ENCODE assay signal across 17 cellular contexts in genomic region chr4:856468-856901, GRCh38. TPM values are rescaled to one million over a fixed set of nuclear protein-coding genes. Genes with fewer than 3 reads are reported as not detected.
DNase-seq lines count a peak whose midpoint lies in the region; TF ChIP-seq lines count a peak whose summit lies in the region.
"Had no signal": no experiment of that assay in that cellular context is flagged by ENCODE, and none has a peak within 500 bp of the region (broad histone marks: within the 10 kb centered on the region; RNA-seq: fewer than 3 reads in every experiment).

No MANE protein-coding gene starts in this region.

- no peaks in the 10 kb centered on the region for H3K36me3 ChIP-seq in uterus

- no peak for TF ChIP-seq POLR2A in uterus (IDR thresholded peaks at IDR 0.05)

- CTCF ChIA-PET in activated naive CD4-positive, alpha-beta T cell treated with anti-CD3 and anti-CD28 coated beads for 36 hours (lab: Charles Lee), result no interaction called here

- intact Hi-C loops in activated naive CD4-positive, alpha-beta T cell treated with anti-CD3 and anti-CD28 coated beads for 36 hours (cut with micrococcal nuclease), result no loop called here
- intact Hi-C loops in head of caudate nucleus (cut with DNase I) (no loop called here), uterus (cut with DNase I; ENCODE audit: low total_unique reads) (no loop called here)

- H3K4me3 ChIP-seq in uterus, result no peak overlapping the region
- H3K4me3 ChIP-seq: sigmoid colon had no signal

- no peaks in the 10 kb centered on the region for H3K9me3 ChIP-seq in uterus
- H3K9me3 ChIP-seq: sigmoid colon had no signal

- no peak overlapping the region for H3K27ac ChIP-seq in uterus
- H3K27ac ChIP-seq: sigmoid colon had no signal

- TF ChIP-seq CTCF in uterus (IDR thresholded peaks at IDR 0.05), result no peak

- H3K36me3 Mint-ChIP-seq in activated naive CD4-positive, alpha-beta T cell treated with anti-CD3 and anti-CD28 coated beads for 36 hours (ENCODE audit: low read depth), result peaks cover 39% of the 10 kb centered on the region
- H3K36me3 Mint-ChIP-seq in activated naive CD8-positive, alpha-beta T cell treated with anti-CD3 and anti-CD28 coated beads for 36 hours, result peaks cover 34% of the 10 kb centered on the region

- DNase-seq in activated naive CD4-positive, alpha-beta T cell treated with anti-CD3 and anti-CD28 coated beads for 36 hours, result no peak
- DNase-seq in activated naive CD4-positive, alpha-beta T cell treated with Interleukin-2 at 50 U/mL for 16 hours, result no peak
- DNase-seq in LHCN-M2 (ENCODE audit: low read depth) (peak; percentile 26), NOMO-1 (lab: John Stamatoyannopoulos, UW; ENCODE audit: unreplicated experiment in 2 of 2) (no peak), head of caudate nucleus (no peak), uterus (no peak)
- no peak for DNase-seq in activated naive CD8-positive, alpha-beta T cell treated with anti-CD3 and anti-CD28 coated beads for 36 hours
- peak; percentile 29 for DNase-seq in stimulated activated CD8-positive, alpha-beta memory T cell treated with anti-CD3 and anti-CD28 coated beads, Interleukin-4, amount 100 ng/mL, for 48 hours
- DNase-seq: central memory CD4-positive, alpha-beta T cell; DMS153; foreskin fibroblast; mesendoderm; NCI-H1092; NCI-H2171 treated with DMSO at 0.1 percent for 48 hours; sigmoid colon; stimulated activated CD4-positive, alpha-beta T cell treated with anti-CD3 and anti-CD28 coated beads, Interleukin-4, amount 100 ng/mL, for 24 hours; stimulated activated naive CD4-positive, alpha-beta T cell had no signal

- H3K27ac Mint-ChIP-seq in activated naive CD4-positive, alpha-beta T cell treated with anti-CD3 and anti-CD28 coated beads for 36 hours, result peak overlapping the region; percentile 31
- peak overlapping the region; percentile 75 for H3K27ac Mint-ChIP-seq in activated naive CD8-positive, alpha-beta T cell treated with anti-CD3 and anti-CD28 coated beads for 36 hours

- H3K27me3 ChIP-seq in uterus, result no peaks in the 10 kb centered on the region
- H3K27me3 ChIP-seq: sigmoid colon had no signal

- H3K4me1 ChIP-seq in uterus, result no peaks in the 10 kb centered on the region
- H3K4me1 ChIP-seq: sigmoid colon had no signal

- no peaks in the 10 kb centered on the region for H3K27me3 Mint-ChIP-seq in activated naive CD4-positive, alpha-beta T cell treated with anti-CD3 and anti-CD28 coated beads for 36 hours (ENCODE audit: low read depth)
- no peaks in the 10 kb centered on the region for H3K27me3 Mint-ChIP-seq in activated naive CD8-positive, alpha-beta T cell treated with anti-CD3 and anti-CD28 coated beads for 36 hours

- no peaks in the 10 kb centered on the region for H3K9me3 Mint-ChIP-seq in activated naive CD4-positive, alpha-beta T cell treated with anti-CD3 and anti-CD28 coated beads for 36 hours
- peaks cover 6% of the 10 kb centered on the region for H3K9me3 Mint-ChIP-seq in activated naive CD8-positive, alpha-beta T cell treated with anti-CD3 and anti-CD28 coated beads for 36 hours

- no peaks in the 10 kb centered on the region for H3K4me1 Mint-ChIP-seq in activated naive CD4-positive, alpha-beta T cell treated with anti-CD3 and anti-CD28 coated beads for 36 hours (ENCODE audit: low read depth)
- H3K4me1 Mint-ChIP-seq in activated naive CD8-positive, alpha-beta T cell treated with anti-CD3 and anti-CD28 coated beads for 36 hours, result peaks cover 2% of the 10 kb centered on the region

- H3K4me3 Mint-ChIP-seq in activated naive CD4-positive, alpha-beta T cell treated with anti-CD3 and anti-CD28 coated beads for 36 hours, result no peak overlapping the region
- H3K4me3 Mint-ChIP-seq in activated naive CD8-positive, alpha-beta T cell treated with anti-CD3 and anti-CD28 coated beads for 36 hours, result no peak overlapping the region

RNA-seq across cellular contexts. Expression of gene CPLX1, which starts 30.6 kb away (rescaled TPM):
- total RNA-seq in activated naive CD4-positive, alpha-beta T cell treated with anti-CD3 and anti-CD28 coated beads for 36 hours, result under 1 TPM; 0.37 to 0.48 TPM
- not detected in 2 replicates for total RNA-seq in LHCN-M2 (2014; rRNA removed)
- polyA plus RNA-seq in LHCN-M2 (2012), result 0.07 TPM
- under 1 TPM in 1 of 2 experiments, not detected in 1; 0.16 TPM for total RNA-seq in activated naive CD8-positive, alpha-beta T cell treated with anti-CD3 and anti-CD28 coated beads for 36 hours
- total RNA-seq in uterus, result 10 to 100 TPM in 1 of 4 donors, 1 to 10 TPM in 1, under 1 TPM in 2; 0.14 to 15.1 (median 2.0) TPM

Comparison
In these comparisons a context has a peak if more than half of its experiments do, and no peak if none do; other contexts are left out.
1. DNase-seq: peak in LHCN-M2 (single experiment) and stimulated activated CD8-positive, alpha-beta memory T cell treated with anti-CD3 and anti-CD28 coated beads, Interleukin-4, amount 100 ng/mL, for 48 hours (single experiment); none in activated naive CD4-positive, alpha-beta T cell treated with anti-CD3 and anti-CD28 coated beads for 36 hours (single experiment), activated naive CD4-positive, alpha-beta T cell treated with Interleukin-2 at 50 U/mL for 16 hours (single experiment), activated naive CD8-positive, alpha-beta T cell treated with anti-CD3 and anti-CD28 coated beads for 36 hours (single experiment), NOMO-1 (0 of 2), head of caudate nucleus (0 of 42) and uterus (0 of 2).